In the genomic region with DNA sequence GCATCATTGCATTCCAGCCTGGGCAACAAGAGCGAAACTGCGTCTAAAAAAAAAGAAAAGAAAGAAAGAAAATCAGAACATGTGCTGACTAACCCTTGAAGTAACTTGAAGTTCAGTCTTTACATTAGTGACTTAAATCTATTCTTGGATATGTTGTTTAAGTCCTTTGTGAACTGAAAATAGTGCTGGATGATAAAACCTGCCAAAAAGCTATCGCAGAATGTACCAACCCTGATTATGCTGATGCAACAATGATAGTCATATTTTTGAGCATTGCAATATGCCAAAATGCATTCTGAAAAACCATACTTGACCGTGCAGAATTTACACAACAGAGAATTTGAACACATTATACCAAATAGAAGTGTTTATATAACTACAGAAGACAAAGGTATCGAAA, we compare ENCODE assay signal across 20 cellular contexts. TPM values are rescaled to one million over a fixed set of nuclear protein-coding genes. Genes with fewer than 3 reads are reported as not detected.
A peak's percentile ranks its signal among the peaks of the same experiment; 100 is the strongest.
DNase-seq lines count a peak whose midpoint lies in the region; ATAC-seq, FAIRE-seq and TF ChIP-seq lines count a peak whose summit lies in the region.
"Had no signal": no experiment of that assay in that cellular context is flagged by ENCODE, and none has a peak within 500 bp of the region (broad histone marks: within the 10 kb centered on the region; RNA-seq: fewer than 3 reads in every experiment).

No MANE protein-coding gene starts in this region.

- TF ChIP-seq EP300 in H1 (IDR thresholded peaks at IDR 0.05; ENCODE audit: borderline replicate concordance in 1 of 2, low read depth in 2 of 2, low read length in 2 of 2) = no peak

- peak overlapping the region; percentile 64 for H3K4me3 Mint-ChIP-seq in MCF 10A (ENCODE audit: unreplicated experiment)
- H3K4me3 Mint-ChIP-seq: IgD-negative memory B cell had no signal

- H3K36me3 ChIP-seq in mammary epithelial cell (ENCODE audit: insufficient read depth, low read length) (no peaks in the 10 kb centered on the region), H1 (ENCODE audit: control insufficient read depth in 2 of 4, insufficient read depth in 4 of 4, low read length in 3 of 4) (no peaks in the 10 kb centered on the region), keratinocyte (ENCODE audit: control insufficient read depth in 2 of 2, extremely low read depth in 1 of 2, insufficient read depth in 2 of 2, low read length in 2 of 2) (no peaks in the 10 kb centered on the region)

- peaks cover 67% of the 10 kb centered on the region for H3K4me1 Mint-ChIP-seq in MCF 10A (ENCODE audit: insufficient read depth, unreplicated experiment)

- no peak for ATAC-seq in GM19455 (IDR thresholded peaks at IDR 0.05; ENCODE audit: unreplicated experiment)
- no peak for ATAC-seq in HG02852 (IDR thresholded peaks at IDR 0.05; ENCODE audit: unreplicated experiment)
- ATAC-seq: GM12878 had no signal

- CTCF ChIA-PET in MCF 10A (lab: Yijun Ruan, JAX) (no interaction called here), mammary epithelial cell (lab: Charles Lee; ENCODE audit: low non-redundant PET) (no interaction called here), H1 (lab: Charles Lee; ENCODE audit: partially characterized antibody) (interaction anchor here (1.6 kb wide), 1 partner anchor 21 kb away, joined by 5 read pairs; no protein-coding TSS in a partner anchor)

- POLR2A ChIA-PET in MCF 10A (lab: Yijun Ruan, JAX) = interaction anchor here (1.1 to 13.1 kb wide), 5 partner anchors 9 to 113 kb away, joined by 4 to 284 read pairs (median 12); partner anchors contain the start of gene TUT4
- POLR2A ChIA-PET in H1 (lab: Charles Lee; ENCODE audit: partially characterized antibody) = interaction anchor here (0.9 kb wide), 1 partner anchor 260 kb away, joined by 5 read pairs; the partner anchor contains the start of genes ORC1 and PRPF38A

- H2BK12ac ChIP-seq in H1 (ENCODE audit: low read depth, low read length) = no peak overlapping the region

- no peak for TF ChIP-seq RAD21 in H1 (IDR thresholded peaks at IDR 0.05 in 1 of 2, conservative IDR thresholded peaks at IDR 0.05 in 1 of 2; ENCODE audit: low read depth in 2 of 2, low read length in 2 of 2)

- H3K79me2 ChIP-seq in mammary epithelial cell (ENCODE audit: insufficient read depth, low read length) (no peaks in the 10 kb centered on the region), H1 (ENCODE audit: control insufficient read depth in 1 of 2, insufficient read depth in 2 of 2, low read length in 2 of 2) (no peaks in the 10 kb centered on the region), keratinocyte (ENCODE audit: control insufficient read depth, insufficient read depth, low read length) (no peaks in the 10 kb centered on the region)

- H4K5ac ChIP-seq in H1 (ENCODE audit: insufficient read length, low read depth, low read length) = no peak overlapping the region

- H3K27ac Mint-ChIP-seq in MCF 10A (ENCODE audit: low read depth, unreplicated experiment) = peak overlapping the region; percentile 68

- no peak overlapping the region for H2BK5ac ChIP-seq in H1 (ENCODE audit: low read depth, low read length)

- H2BK15ac ChIP-seq in H1 (ENCODE audit: low read length) = no peak overlapping the region

- H3K4me2 ChIP-seq in mammary epithelial cell (ENCODE audit: insufficient read depth, low read depth, low read length) (no peak overlapping the region), H1 (ENCODE audit: insufficient read depth in 1 of 2, low read depth in 2 of 2, low read length in 2 of 2) (no peak overlapping the region), keratinocyte (ENCODE audit: control insufficient read depth, extremely low read depth, insufficient read depth, low read depth, low read length) (peak overlapping the region; percentile 80)

- no peak overlapping the region for H3K18ac ChIP-seq in H1 (ENCODE audit: extremely low read depth, low read length)

- H2AFZ ChIP-seq in mammary epithelial cell (ENCODE audit: low read depth, low read length) (no peak overlapping the region), H1 (ENCODE audit: low read length) (no peak overlapping the region), keratinocyte (ENCODE audit: control insufficient read depth, low read length) (no peak overlapping the region)

- no peak for DNase-seq in MCF 10A (ENCODE audit: unreplicated experiment)
- DNase-seq in mammary epithelial cell = no peak
- DNase-seq in H1 (ENCODE audit: low read depth in 1 of 2, low spot score in 2 of 2) = no peak
- DNase-seq in keratinocyte (ENCODE audit: low read depth, low spot score) = no peak
- DNase-seq in stimulated activated CD4-positive, alpha-beta T cell treated with anti-CD3 and anti-CD28 coated beads, Interleukin-12 subunit alpha, Interleukin-12 subunit beta, amount 100 ng/mL, for 4 hours = no peak
- no peak for DNase-seq in GDM1 (lab: John Stamatoyannopoulos, UW)
- DNase-seq: C1 segment of cervical spinal cord, Caco-2, MV-4-11, NCI-H1417 treated with DMSO at 0.1 percent for 48 hours, NCI-H2081, NCI-H510A treated with DMSO at 0.1 percent for 48 hours had no signal

- dilution Hi-C loops in mammary epithelial cell (cut with HindIII; ENCODE audit: low sequenced_read_pairs) = loop anchor here (25.0 kb wide), 1 partner anchor 251 kb away; the partner anchor contains the start of genes ORC1 and PRPF38A
- dilution Hi-C loops in keratinocyte (cut with MboI; ENCODE audit: extremely low pct_ligation_motif_present, low sequenced_read_pairs) = no loop called here

- H3K9me1 ChIP-seq in keratinocyte (ENCODE audit: control insufficient read depth, extremely low read depth, insufficient read depth, low read length) = no peaks in the 10 kb centered on the region

- H3K27ac ChIP-seq in mammary epithelial cell (ENCODE audit: insufficient read depth, low read depth, low read length) = no peak overlapping the region
- H3K27ac ChIP-seq in H1 (ENCODE audit: low read depth, low read length) = no peak overlapping the region
- no peak overlapping the region for H3K27ac ChIP-seq in keratinocyte (ENCODE audit: control insufficient read depth, insufficient read depth, low read length)

- H3K4me1 ChIP-seq in mammary epithelial cell (ENCODE audit: insufficient read depth, low read length) (peaks cover 61% of the 10 kb centered on the region), H1 (replicated peaks in 1 of 4; ENCODE audit: control insufficient read depth in 3 of 4, insufficient read depth in 4 of 4, low read length in 3 of 4) (peaks cover 7 to 26% (median 17%) of the 10 kb centered on the region in 4 experiments), keratinocyte (ENCODE audit: control insufficient read depth, extremely low read depth, insufficient read depth, low read length) (peaks cover 62% of the 10 kb centered on the region)

- no peak overlapping the region for H2AK5ac ChIP-seq in H1 (ENCODE audit: low read depth, low read length)

- no peaks in the 10 kb centered on the region for H3K9me3 ChIP-seq in mammary epithelial cell (replicated peaks; ENCODE audit: insufficient read depth, low read length)
- no peaks in the 10 kb centered on the region for H3K9me3 ChIP-seq in H1 (ENCODE audit: insufficient read depth in 2 of 2, low read depth in 1 of 2, low read length in 1 of 2)
- no peaks in the 10 kb centered on the region for H3K9me3 ChIP-seq in keratinocyte (ENCODE audit: control insufficient read depth, low read depth, low read length)
- H3K9me3 ChIP-seq: Caco-2 had no signal

- TF ChIP-seq CTCF in MCF 10A (IDR thresholded peaks at IDR 0.05; ENCODE audit: unreplicated experiment) = no peak
- no peak for TF ChIP-seq CTCF in mammary epithelial cell (conservative IDR thresholded peaks at IDR 0.05 in 1 of 2, IDR thresholded peaks at IDR 0.05 in 1 of 2; ENCODE audit: extremely low read depth in 1 of 2, insufficient read depth in 1 of 2, low read depth in 1 of 2, low read length in 2 of 2)
- TF ChIP-seq CTCF in H1 (IDR thresholded peaks at IDR 0.05; ENCODE audit: control extremely low read depth in 1 of 3, insufficient read depth in 1 of 3, low read depth in 1 of 3, low read length in 3 of 3) = no peak
- TF ChIP-seq CTCF in keratinocyte (optimal IDR thresholded peaks at IDR 0.05 in 1 of 3, IDR thresholded peaks at IDR 0.05 in 1 of 3, conservative IDR thresholded peaks at IDR 0.05 in 1 of 3; ENCODE audit: extremely low read depth in 1 of 3, insufficient read depth in 2 of 3, low read length in 3 of 3) = no peak

- no peak overlapping the region for H3K23ac ChIP-seq in H1 (ENCODE audit: insufficient read length)

- BruUV-seq in MCF 10A (replicated peaks; lab: Mats Ljungman, UMichigan) (no TSS peak), mammary epithelial cell (replicated peaks; lab: Mats Ljungman, UMichigan) (no TSS peak)

- no peak overlapping the region for H3K9ac ChIP-seq in mammary epithelial cell (ENCODE audit: insufficient read depth, low read length)
- no peak overlapping the region for H3K9ac ChIP-seq in H1 (replicated peaks in 1 of 4; ENCODE audit: extremely low read depth in 1 of 4, low read depth in 3 of 4, low read length in 3 of 4)
- no peak overlapping the region for H3K9ac ChIP-seq in keratinocyte (ENCODE audit: control insufficient read depth, extremely low read depth, insufficient read depth, low read length)

- no peak for FAIRE-seq in H1 (lab: Jason Lieb, UNC)
- no peak for FAIRE-seq in keratinocyte (lab: Jason Lieb, UNC)
- FAIRE-seq: GM12878, GM18507, RCC 7860 had no signal

- in situ Hi-C loops in mammary epithelial cell (cut with MboI; ENCODE audit: low sequenced_read_pairs in 2 of 2) = loop anchor here in 1 of 2 donors (10.0 kb wide), 2 partner anchors 109 to 259 kb away; partner anchors contain the start of genes ORC1, PRPF38A and TUT4

- no peaks in the 10 kb centered on the region for H3K27me3 ChIP-seq in mammary epithelial cell (ENCODE audit: insufficient read depth, low read length)
- no peaks in the 10 kb centered on the region for H3K27me3 ChIP-seq in H1 (replicated peaks in 1 of 4; ENCODE audit: control insufficient read depth in 3 of 4, extremely low read depth in 1 of 4, insufficient read depth in 3 of 4, low read length in 3 of 4)
- no peaks in the 10 kb centered on the region for H3K27me3 ChIP-seq in keratinocyte (ENCODE audit: control insufficient read depth, extremely low read depth, insufficient read depth, low read length)

- no peak overlapping the region for H2BK120ac ChIP-seq in H1 (replicated peaks; ENCODE audit: low read depth, low read length)

- H4K91ac ChIP-seq in H1 (replicated peaks; ENCODE audit: insufficient read length, low read length) = no peak overlapping the region

- no peak overlapping the region for H3K14ac ChIP-seq in H1 (ENCODE audit: insufficient read length)

- WGBS in mammary epithelial cell (ENCODE audit: low coverage, missing lambda C conversion rate) = 99% methylated on average over 5 of the region's 5 CpGs
- WGBS in H1 (ENCODE audit: extremely low coverage in 1 of 2, insufficient coverage in 1 of 2, insufficient read length in 1 of 2, insufficient replicate concordance in 2 of 2, low coverage in 1 of 2, low lambda C conversion rate in 2 of 2, missing lambda C conversion rate in 1 of 2), 2 experiments = 91% methylated on average over 5 of the region's 5 CpGs; no CpG with 5 or more reads in 1 of the 2 experiments

- no peak overlapping the region for H3K4ac ChIP-seq in H1 (replicated peaks; ENCODE audit: insufficient read length, low read depth, low read length)

- no peak for TF ChIP-seq POLR2A in H1 (IDR thresholded peaks at IDR 0.05; ENCODE audit: control extremely low read depth in 1 of 2, low read depth in 2 of 2, low read length in 2 of 2)

- no peak overlapping the region for H3K4me3 ChIP-seq in mammary epithelial cell (replicated peaks in 1 of 3; ENCODE audit: insufficient read depth in 1 of 3, low read depth in 2 of 3, low read length in 3 of 3)
- no peak overlapping the region for H3K4me3 ChIP-seq in H1 (ENCODE audit: extremely low read depth in 1 of 4, insufficient read depth in 2 of 4, low read depth in 3 of 4, low read length in 4 of 4)
- no peak overlapping the region for H3K4me3 ChIP-seq in keratinocyte (ENCODE audit: control insufficient read depth in 2 of 3, extremely low read depth in 1 of 3, insufficient read depth in 2 of 3, low read depth in 1 of 3, low read length in 3 of 3)
- H3K4me3 ChIP-seq: GM12878 had no signal

- H4K20me1 ChIP-seq in mammary epithelial cell (ENCODE audit: insufficient read depth, low read length) = no peaks in the 10 kb centered on the region
- no peaks in the 10 kb centered on the region for H4K20me1 ChIP-seq in H1 (replicated peaks in 1 of 2; ENCODE audit: control insufficient read depth in 1 of 2, insufficient read depth in 2 of 2, low read length in 2 of 2)
- H4K20me1 ChIP-seq in keratinocyte (ENCODE audit: control insufficient read depth, extremely low read depth, insufficient read depth, low read length) = no peaks in the 10 kb centered on the region

- no peaks in the 10 kb centered on the region for H3K23me2 ChIP-seq in H1 (ENCODE audit: low read depth, low read length)

- no peaks in the 10 kb centered on the region for H3K27me3 Mint-ChIP-seq in MCF 10A (ENCODE audit: insufficient read depth, unreplicated experiment)
- H3K27me3 Mint-ChIP-seq: IgD-negative memory B cell had no signal

- H4K8ac ChIP-seq in H1 (ENCODE audit: extremely low read depth, insufficient read depth, low read length) = no peak overlapping the region

- peaks cover 5% of the 10 kb centered on the region for H3K36me3 Mint-ChIP-seq in MCF 10A (ENCODE audit: insufficient read depth, unreplicated experiment)

- intact Hi-C loops in MCF 10A (cut with micrococcal nuclease) = loop anchor here (10.0 kb wide), 1 partner anchor 199 kb away; no protein-coding TSS in a partner anchor
- intact Hi-C loops in mammary epithelial cell (cut with micrococcal nuclease) = loop anchor here (2.0 kb wide), 2 partner anchors 29 to 111 kb away; partner anchors contain the start of gene TUT4

- no peaks in the 10 kb centered on the region for H3K79me1 ChIP-seq in H1 (ENCODE audit: low read depth, low read length)

- no peak overlapping the region for H2BK20ac ChIP-seq in H1 (ENCODE audit: low read length)

- no peaks in the 10 kb centered on the region for H3K9me3 Mint-ChIP-seq in MCF 10A (ENCODE audit: unreplicated experiment)
- H3K9me3 Mint-ChIP-seq: IgD-negative memory B cell had no signal

- H3K56ac ChIP-seq in H1 (replicated peaks; ENCODE audit: insufficient read length, low read depth, low read length) = no peak overlapping the region

RNA-seq across cellular contexts. Expression of gene SHISAL2A, which starts 30.7 kb away (rescaled TPM):
- total RNA-seq in MCF 10A (2022) (0.26 TPM in 1 of 2 replicates, not detected in the other), mammary epithelial cell (under 1 TPM; under 0.01 to 0.31 TPM)
- polyA plus RNA-seq in mammary epithelial cell (not detected), H1 (2011; rRNA removed) (1.8 and 2.1 TPM in 2 replicates), keratinocyte (0.04 to 0.17 TPM in 2 of 3 replicates, not detected in the other)
- polyA minus RNA-seq in mammary epithelial cell (not detected), keratinocyte (0.19 TPM in 1 of 3 replicates, not detected in the others)
- 0.50 and 0.74 TPM in 2 replicates for total RNA-seq in H1 (2021; fragmentation: NEBNext Ultra II Directional; extraction: Animal tissue kit (Norgen Biotek cat#: 25700))
- polyA plus RNA-seq in H1 (2011; cell fraction: cytosol; rRNA removed) = 1.7 TPM
- 1.6 TPM for polyA plus RNA-seq in H1 (2011; cell fraction: nucleus; rRNA removed)
- 0.29 to 1.8 TPM (median 1.1 TPM) in 4 replicates for polyA plus RNA-seq in H1 (2012, experiment 1 of 2)
- 1.2 TPM for polyA plus RNA-seq in H1 (2012, experiment 2 of 2)
- polyA plus RNA-seq in H1 (2013, experiment 1 of 2) = 0.93 TPM
- 1.2 TPM for polyA plus RNA-seq in H1 (2013, experiment 2 of 2)
- 0.90 and 3.2 TPM in 2 replicates for polyA minus RNA-seq in H1 (2011; rRNA and poly(A)+ RNA removed)
- polyA minus RNA-seq in H1 (2011; cell fraction: cytosol; rRNA and poly(A)+ RNA removed) = not detected
- 1.4 TPM for polyA minus RNA-seq in H1 (2011; cell fraction: nucleus; rRNA and poly(A)+ RNA removed)
- not detected for polyA plus RNA-seq in keratinocyte (2011; ENCODE audit: low read depth)
- polyA plus RNA-seq in keratinocyte (2011; cell fraction: cytosol; rRNA removed) = not detected in 2 replicates
- polyA plus RNA-seq in keratinocyte (2011; cell fraction: nucleus; rRNA removed) = 0.33 TPM in 1 of 2 replicates, not detected in the other
- polyA plus RNA-seq in keratinocyte (2012; ENCODE audit: low replicate concordance) = 0.41 TPM in 1 of 2 replicates, not detected in the other
- not detected for polyA minus RNA-seq in keratinocyte (2011; cell fraction: cytosol; rRNA and poly(A)+ RNA removed)
- polyA minus RNA-seq in keratinocyte (2011; cell fraction: nucleus; rRNA and poly(A)+ RNA removed) = not detected in 2 replicates
- total RNA-seq: A172, HT1080 had no signal

RNA-seq across cellular contexts. Expression of gene COA7, which starts 34.4 kb away (rescaled TPM):
- total RNA-seq in MCF 10A (2022) = 28.0 and 38.9 TPM in 2 replicates
- total RNA-seq in mammary epithelial cell = 10 to 100 TPM; 13.8 to 33.0 TPM
- 21.6 TPM for polyA plus RNA-seq in mammary epithelial cell
- 32.1 TPM for polyA minus RNA-seq in mammary epithelial cell
- total RNA-seq in H1 (2021; fragmentation: NEBNext Ultra II Directional; extraction: Animal tissue kit (Norgen Biotek cat#: 25700)) = 61.8 and 62.6 TPM in 2 replicates
- 17.0 and 23.2 TPM in 2 replicates for polyA plus RNA-seq in H1 (2011; rRNA removed)
- 29.6 TPM for polyA plus RNA-seq in H1 (2011; cell fraction: cytosol; rRNA removed)
- polyA plus RNA-seq in H1 (2011; cell fraction: nucleus; rRNA removed) = 18.2 TPM
- 41.9 to 58.1 TPM (median 47.4 TPM) in 4 replicates for polyA plus RNA-seq in H1 (2012, experiment 1 of 2)
- 8.0 TPM for polyA plus RNA-seq in H1 (2012, experiment 2 of 2)
- 18.0 TPM for polyA plus RNA-seq in H1 (2013, experiment 1 of 2)
- 17.4 TPM for polyA plus RNA-seq in H1 (2013, experiment 2 of 2)
- 76.6 and 78.7 TPM in 2 replicates for polyA minus RNA-seq in H1 (2011; rRNA and poly(A)+ RNA removed)
- polyA minus RNA-seq in H1 (2011; cell fraction: cytosol; rRNA and poly(A)+ RNA removed) = 14.5 TPM
- 18.3 TPM for polyA minus RNA-seq in H1 (2011; cell fraction: nucleus; rRNA and poly(A)+ RNA removed)
- 22.6 to 27.4 TPM (median 23.5 TPM) in 3 replicates for polyA plus RNA-seq in keratinocyte
- 7.5 TPM for polyA plus RNA-seq in keratinocyte (2011; ENCODE audit: low read depth)
- polyA plus RNA-seq in keratinocyte (2011; cell fraction: cytosol; rRNA removed) = 16.9 and 21.4 TPM in 2 replicates
- 17.4 and 18.8 TPM in 2 replicates for polyA plus RNA-seq in keratinocyte (2011; cell fraction: nucleus; rRNA removed)
- polyA plus RNA-seq in keratinocyte (2012; ENCODE audit: low replicate concordance) = 17.2 and 26.4 TPM in 2 replicates
- polyA minus RNA-seq in keratinocyte = 18.8 to 33.8 TPM (median 33.1 TPM) in 3 replicates
- polyA minus RNA-seq in keratinocyte (2011; cell fraction: cytosol; rRNA and poly(A)+ RNA removed) = 14.4 TPM
- 6.5 and 13.7 TPM in 2 replicates for polyA minus RNA-seq in keratinocyte (2011; cell fraction: nucleus; rRNA and poly(A)+ RNA removed)
